1 cellular context compared by ENCODE assay signal in the genomic region with DNA sequence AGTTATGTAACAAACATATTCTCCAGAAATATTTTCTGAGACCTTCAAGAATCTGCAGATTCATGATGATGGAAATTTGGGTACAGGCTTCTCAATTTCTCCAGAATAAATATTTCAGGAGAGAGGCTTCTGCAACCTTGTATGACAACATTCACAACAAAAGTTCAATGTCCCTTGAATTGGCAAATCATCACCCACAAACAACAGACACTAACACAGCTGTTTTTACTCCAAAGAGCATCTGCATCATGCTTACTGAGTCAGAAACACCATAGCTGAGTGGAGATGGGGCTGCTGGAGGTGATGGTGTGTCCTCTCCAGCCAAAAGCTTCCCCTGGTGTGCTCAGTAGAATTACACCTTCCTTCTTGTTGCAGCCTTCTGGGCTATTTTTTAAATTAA.
TF ChIP-seq lines count a peak whose summit lies in the region.

No MANE protein-coding gene starts in this region.

TF ChIP-seq in GM23338, 12 proteins besides CTCF, POLR2A, EP300 and RAD21 (continued from another document):
- TF ChIP-seq, protein P1, sequence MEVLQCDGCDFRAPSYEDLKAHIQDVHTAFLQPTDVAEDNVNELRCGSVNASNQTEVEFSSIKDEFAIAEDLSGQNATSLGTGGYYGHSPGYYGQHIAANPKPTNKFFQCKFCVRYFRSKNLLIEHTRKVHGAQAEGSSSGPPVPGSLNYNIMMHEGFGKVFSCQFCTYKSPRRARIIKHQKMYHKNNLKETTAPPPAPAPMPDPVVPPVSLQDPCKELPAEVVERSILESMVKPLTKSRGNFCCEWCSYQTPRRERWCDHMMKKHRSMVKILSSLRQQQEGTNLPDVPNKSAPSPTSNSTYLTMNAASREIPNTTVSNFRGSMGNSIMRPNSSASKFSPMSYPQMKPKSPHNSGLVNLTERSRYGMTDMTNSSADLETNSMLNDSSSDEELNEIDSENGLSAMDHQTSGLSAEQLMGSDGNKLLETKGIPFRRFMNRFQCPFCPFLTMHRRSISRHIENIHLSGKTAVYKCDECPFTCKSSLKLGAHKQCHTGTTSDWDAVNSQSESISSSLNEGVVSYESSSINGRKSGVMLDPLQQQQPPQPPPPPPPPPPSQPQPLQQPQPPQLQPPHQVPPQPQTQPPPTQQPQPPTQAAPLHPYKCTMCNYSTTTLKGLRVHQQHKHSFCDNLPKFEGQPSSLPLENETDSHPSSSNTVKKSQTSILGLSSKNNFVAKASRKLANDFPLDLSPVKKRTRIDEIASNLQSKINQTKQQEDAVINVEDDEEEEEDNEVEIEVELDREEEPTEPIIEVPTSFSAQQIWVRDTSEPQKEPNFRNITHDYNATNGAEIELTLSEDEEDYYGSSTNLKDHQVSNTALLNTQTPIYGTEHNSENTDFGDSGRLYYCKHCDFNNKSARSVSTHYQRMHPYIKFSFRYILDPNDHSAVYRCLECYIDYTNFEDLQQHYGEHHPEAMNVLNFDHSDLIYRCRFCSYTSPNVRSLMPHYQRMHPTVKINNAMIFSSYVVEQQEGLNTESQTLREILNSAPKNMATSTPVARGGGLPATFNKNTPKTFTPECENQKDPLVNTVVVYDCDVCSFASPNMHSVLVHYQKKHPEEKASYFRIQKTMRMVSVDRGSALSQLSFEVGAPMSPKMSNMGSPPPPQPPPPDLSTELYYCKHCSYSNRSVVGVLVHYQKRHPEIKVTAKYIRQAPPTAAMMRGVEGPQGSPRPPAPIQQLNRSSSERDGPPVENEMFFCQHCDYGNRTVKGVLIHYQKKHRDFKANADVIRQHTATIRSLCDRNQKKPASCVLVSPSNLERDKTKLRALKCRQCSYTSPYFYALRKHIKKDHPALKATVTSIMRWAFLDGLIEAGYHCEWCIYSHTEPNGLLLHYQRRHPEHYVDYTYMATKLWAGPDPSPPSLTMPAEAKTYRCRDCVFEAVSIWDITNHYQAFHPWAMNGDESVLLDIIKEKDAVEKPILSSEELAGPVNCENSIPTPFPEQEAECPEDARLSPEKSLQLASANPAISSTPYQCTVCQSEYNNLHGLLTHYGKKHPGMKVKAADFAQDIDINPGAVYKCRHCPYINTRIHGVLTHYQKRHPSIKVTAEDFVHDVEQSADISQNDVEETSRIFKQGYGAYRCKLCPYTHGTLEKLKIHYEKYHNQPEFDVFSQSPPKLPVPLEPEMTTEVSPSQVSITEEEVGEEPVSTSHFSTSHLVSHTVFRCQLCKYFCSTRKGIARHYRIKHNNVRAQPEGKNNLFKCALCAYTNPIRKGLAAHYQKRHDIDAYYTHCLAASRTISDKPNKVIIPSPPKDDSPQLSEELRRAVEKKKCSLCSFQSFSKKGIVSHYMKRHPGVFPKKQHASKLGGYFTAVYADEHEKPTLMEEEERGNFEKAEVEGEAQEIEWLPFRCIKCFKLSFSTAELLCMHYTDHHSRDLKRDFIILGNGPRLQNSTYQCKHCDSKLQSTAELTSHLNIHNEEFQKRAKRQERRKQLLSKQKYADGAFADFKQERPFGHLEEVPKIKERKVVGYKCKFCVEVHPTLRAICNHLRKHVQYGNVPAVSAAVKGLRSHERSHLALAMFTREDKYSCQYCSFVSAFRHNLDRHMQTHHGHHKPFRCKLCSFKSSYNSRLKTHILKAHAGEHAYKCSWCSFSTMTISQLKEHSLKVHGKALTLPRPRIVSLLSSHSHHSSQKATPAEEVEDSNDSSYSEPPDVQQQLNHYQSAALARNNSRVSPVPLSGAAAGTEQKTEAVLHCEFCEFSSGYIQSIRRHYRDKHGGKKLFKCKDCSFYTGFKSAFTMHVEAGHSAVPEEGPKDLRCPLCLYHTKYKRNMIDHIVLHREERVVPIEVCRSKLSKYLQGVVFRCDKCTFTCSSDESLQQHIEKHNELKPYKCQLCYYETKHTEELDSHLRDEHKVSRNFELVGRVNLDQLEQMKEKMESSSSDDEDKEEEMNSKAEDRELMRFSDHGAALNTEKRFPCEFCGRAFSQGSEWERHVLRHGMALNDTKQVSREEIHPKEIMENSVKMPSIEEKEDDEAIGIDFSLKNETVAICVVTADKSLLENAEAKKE (CRISPR knock-in tag; IDR thresholded peaks at IDR 0.05), result no peak
